ENCODE assay signal across 8 cellular contexts in genomic region chr4:153223418-153223792, GRCh38. TPM values are rescaled to one million over a fixed set of nuclear protein-coding genes. Genes with fewer than 3 reads are reported as not detected.
A peak's percentile ranks its signal among the peaks of the same experiment; 100 is the strongest.
DNase-seq lines count a peak whose midpoint lies in the region; ATAC-seq, FAIRE-seq and TF ChIP-seq lines count a peak whose summit lies in the region.

No MANE protein-coding gene starts in this region.

- peak overlapping the region; percentile 90 for H3K4me2 ChIP-seq in HepG2 (ENCODE audit: low read depth, low read length)

- H3K27me3 Mint-ChIP-seq in activated naive CD4-positive, alpha-beta T cell treated with anti-CD3 and anti-CD28 coated beads, Interleukin-2, amount 10 ng/mL, durations not matched to agents 7 days and 5 days = peaks cover 51% of the 10 kb centered on the region
- peaks cover 3% of the 10 kb centered on the region for H3K27me3 Mint-ChIP-seq in type B pancreatic cell

- no peaks in the 10 kb centered on the region for H3K79me2 ChIP-seq in HepG2 (ENCODE audit: insufficient read depth, low read length)

- in situ Hi-C loops in HepG2 (cut with HindIII; ENCODE audit: extremely low pct_ligation_motif_present, low pct_unique_long_range_greater_than_20kb) = no loop called here

- H3K36me3 Mint-ChIP-seq in activated naive CD4-positive, alpha-beta T cell treated with anti-CD3 and anti-CD28 coated beads, Interleukin-2, amount 10 ng/mL, durations not matched to agents 7 days and 5 days = peaks cover 9% of the 10 kb centered on the region
- H3K36me3 Mint-ChIP-seq in type B pancreatic cell = peaks cover 24% of the 10 kb centered on the region

- BruUV-seq in HepG2 (replicated peaks; lab: Mats Ljungman, UMichigan) = no TSS peak

- H3K4me1 Mint-ChIP-seq in activated naive CD4-positive, alpha-beta T cell treated with anti-CD3 and anti-CD28 coated beads, Interleukin-2, amount 10 ng/mL, durations not matched to agents 7 days and 5 days = peaks cover 41% of the 10 kb centered on the region
- peaks cover 55% of the 10 kb centered on the region for H3K4me1 Mint-ChIP-seq in type B pancreatic cell (ENCODE audit: unreplicated experiment)

- no peak for TF ChIP-seq RAD21 in HepG2 (CRISPR knock-in tag; IDR thresholded peaks at IDR 0.05)

- H3K4me3 Mint-ChIP-seq in activated naive CD4-positive, alpha-beta T cell treated with anti-CD3 and anti-CD28 coated beads, Interleukin-2, amount 10 ng/mL, durations not matched to agents 7 days and 5 days = peak overlapping the region; percentile 76
- H3K4me3 Mint-ChIP-seq in type B pancreatic cell = peak overlapping the region; percentile 96

- no peak for TF ChIP-seq EP300 in HepG2 (IDR thresholded peaks at IDR 0.05; ENCODE audit: low read depth in 2 of 2, low read length in 2 of 2)
- TF ChIP-seq EP300 in HepG2 (CRISPR knock-in tag; IDR thresholded peaks at IDR 0.05; ENCODE audit: borderline replicate concordance) = no peak

- TF ChIP-seq POLR2A in HepG2 (IDR thresholded peaks at IDR 0.05; ENCODE audit: insufficient read depth in 1 of 2, low read depth in 2 of 2, low read length in 2 of 2) = no peak

- no peaks in the 10 kb centered on the region for H3K36me3 ChIP-seq in ascending aorta
- H3K36me3 ChIP-seq in HepG2 (replicated peaks in 1 of 2; ENCODE audit: control insufficient read depth in 1 of 2, insufficient read depth in 2 of 2, low read length in 2 of 2) = no peaks in the 10 kb centered on the region

- no peak overlapping the region for H3K27ac Mint-ChIP-seq in activated naive CD4-positive, alpha-beta T cell treated with anti-CD3 and anti-CD28 coated beads, Interleukin-2, amount 10 ng/mL, durations not matched to agents 7 days and 5 days
- peak overlapping the region; percentile 83 for H3K27ac Mint-ChIP-seq in type B pancreatic cell

- CTCF ChIA-PET in activated naive CD4-positive, alpha-beta T cell treated with anti-CD3 and anti-CD28 coated beads, Interleukin-2, amount 10 ng/mL, durations not matched to agents 7 days and 5 days (lab: Charles Lee) = no interaction called here
- CTCF ChIA-PET in HepG2 (lab: Yijun Ruan, JAX; ENCODE audit: low intra/inter-chr PET ratio, low total read pairs) = no interaction called here

- no peak for TF ChIP-seq CTCF in ascending aorta (IDR thresholded peaks at IDR 0.05)
- no peak for TF ChIP-seq CTCF in HepG2 (CRISPR knock-in tag; IDR thresholded peaks at IDR 0.05)
- TF ChIP-seq CTCF in type B pancreatic cell (conservative IDR thresholded peaks at IDR 0.05) = no peak

- no peaks in the 10 kb centered on the region for H4K20me1 ChIP-seq in HepG2 (ENCODE audit: insufficient read depth, low read length)

- DNase-seq in activated naive CD4-positive, alpha-beta T cell treated with anti-CD3 and anti-CD28 coated beads, Interleukin-2, amount 10 ng/mL, durations not matched to agents 7 days and 5 days = no peak
- no peak for DNase-seq in activated naive CD4-positive, alpha-beta T cell treated with anti-CD3 and anti-CD28 coated beads, Interleukin-2, amount 50 U/mL, for 16 hours
- DNase-seq in ascending aorta (ENCODE audit: low spot score in 2 of 2) (no peak), HepG2 (ENCODE audit: low spot score) (no peak), type B pancreatic cell (ENCODE audit: extremely low spot score, unreplicated experiment) (no peak), NCI-H2029 (lab: John Stamatoyannopoulos, UW) (no peak), germinal center (ENCODE audit: low spot score) (no peak), NCI-H2227 (lab: John Stamatoyannopoulos, UW; ENCODE audit: unreplicated experiment) (no peak)

- H3K4me3 ChIP-seq in ascending aorta (peak overlapping the region; percentile 63 to 82), HepG2 (replicated peaks in 1 of 3; ENCODE audit: insufficient read depth in 1 of 3, low read depth in 2 of 3, low read length in 3 of 3) (peak overlapping the region; percentile 71 to 74 (median 72))

- POLR2A ChIA-PET in HepG2 (lab: Yijun Ruan, JAX) = interaction anchor here (1.0 kb wide), 1 partner anchor 19 kb away, joined by 3 read pairs; the partner anchor contains the start of gene TRIM2

- intact Hi-C loops in ascending aorta (cut with DNase I) = loop anchor here (2.0 to 5.0 kb wide), 3 partner anchors 25 to 94 kb away; no protein-coding TSS in a partner anchor
- intact Hi-C loops in HepG2 (cut with micrococcal nuclease; ENCODE audit: unreplicated experiment) = loop anchor here (2.0 kb wide), 1 partner anchor 15 kb away; no protein-coding TSS in a partner anchor

- no peaks in the 10 kb centered on the region for H3K27me3 ChIP-seq in ascending aorta
- peaks cover 0 to 2% of the 10 kb centered on the region in 2 experiments; a peak in 1 of 5 replicates for H3K27me3 ChIP-seq in HepG2 (ENCODE audit: control insufficient read depth in 1 of 2, insufficient read depth in 2 of 2, low read length in 2 of 2)

- WGBS in HepG2 (ENCODE audit: low lambda C conversion rate) = 5% methylated on average over 9 of the region's 9 CpGs

- peak overlapping the region; percentile 7 for H2AFZ ChIP-seq in HepG2 (ENCODE audit: low read length)

- peak overlapping the region; percentile 69 for H3K9ac ChIP-seq in HepG2 (ENCODE audit: insufficient read depth, low read depth, low read length)

- H3K27ac ChIP-seq in ascending aorta = peak overlapping the region; percentile 90 to 94
- peak overlapping the region; percentile 62 for H3K27ac ChIP-seq in HepG2 (ENCODE audit: extremely low read length, insufficient read depth, low read length)

- no peak for FAIRE-seq in HepG2 (lab: Jason Lieb, UNC)

- H3K9me3 Mint-ChIP-seq in activated naive CD4-positive, alpha-beta T cell treated with anti-CD3 and anti-CD28 coated beads, Interleukin-2, amount 10 ng/mL, durations not matched to agents 7 days and 5 days = peaks cover 8% of the 10 kb centered on the region
- peaks cover 3% of the 10 kb centered on the region for H3K9me3 Mint-ChIP-seq in type B pancreatic cell

- H3K9me3 ChIP-seq in ascending aorta = no peaks in the 10 kb centered on the region
- H3K9me3 ChIP-seq in HepG2 (ENCODE audit: low read length) = no peaks in the 10 kb centered on the region

- H3K4me1 ChIP-seq in ascending aorta (peaks cover 0 to 10% of the 10 kb centered on the region in 2 donors), HepG2 (ENCODE audit: insufficient read depth, low read length) (peaks cover 32% of the 10 kb centered on the region)

- ATAC-seq in HepG2 = peak; percentile 22

TF ChIP-seq in HepG2, 621 proteins besides CTCF, POLR2A, EP300 and RAD21:
- 0 out of 2 replicates have a peak, but pooled peaks have one; percentile 13 for TF ChIP-seq DMAP1 (CRISPR knock-in tag; IDR thresholded peaks at IDR 0.05)
- TF ChIP-seq NAIF1 (CRISPR knock-in tag; IDR thresholded peaks at IDR 0.05; ENCODE audit: borderline replicate concordance) = no peak
- TF ChIP-seq, protein P1, sequence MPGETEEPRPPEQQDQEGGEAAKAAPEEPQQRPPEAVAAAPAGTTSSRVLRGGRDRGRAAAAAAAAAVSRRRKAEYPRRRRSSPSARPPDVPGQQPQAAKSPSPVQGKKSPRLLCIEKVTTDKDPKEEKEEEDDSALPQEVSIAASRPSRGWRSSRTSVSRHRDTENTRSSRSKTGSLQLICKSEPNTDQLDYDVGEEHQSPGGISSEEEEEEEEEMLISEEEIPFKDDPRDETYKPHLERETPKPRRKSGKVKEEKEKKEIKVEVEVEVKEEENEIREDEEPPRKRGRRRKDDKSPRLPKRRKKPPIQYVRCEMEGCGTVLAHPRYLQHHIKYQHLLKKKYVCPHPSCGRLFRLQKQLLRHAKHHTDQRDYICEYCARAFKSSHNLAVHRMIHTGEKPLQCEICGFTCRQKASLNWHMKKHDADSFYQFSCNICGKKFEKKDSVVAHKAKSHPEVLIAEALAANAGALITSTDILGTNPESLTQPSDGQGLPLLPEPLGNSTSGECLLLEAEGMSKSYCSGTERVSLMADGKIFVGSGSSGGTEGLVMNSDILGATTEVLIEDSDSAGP (CRISPR knock-in tag; IDR thresholded peaks at IDR 0.05; ENCODE audit: borderline replicate concordance) = no peak
- no peak for TF ChIP-seq SP1 (IDR thresholded peaks at IDR 0.05)
- no peak for TF ChIP-seq SP1 (CRISPR knock-in tag; IDR thresholded peaks at IDR 0.05)
- TF ChIP-seq KMT2B (CRISPR knock-in tag; IDR thresholded peaks at IDR 0.05) = no peak
- TF ChIP-seq ZNF317 (CRISPR knock-in tag; IDR thresholded peaks at IDR 0.05) = 0 out of 2 replicates have a peak, but pooled peaks have one; percentile 2
- no peak for TF ChIP-seq ZNF704 (CRISPR knock-in tag; IDR thresholded peaks at IDR 0.05; ENCODE audit: borderline replicate concordance)

RNA-seq across cellular contexts. Expression of gene TRIM2, which starts 19.2 kb away (rescaled TPM):
- total RNA-seq in ascending aorta = 33.3 TPM
- 4.2 and 7.0 TPM in 2 replicates for total RNA-seq in HepG2 (2016; rRNA removed; fragmentation: Illumina TruSeq; extraction: Trizol)
- total RNA-seq in HepG2 (2016; cell fraction: cytosol; rRNA removed; fragmentation: Illumina TruSeq; extraction: Trizol; ENCODE audit: low read depth) = 1.8 and 2.6 TPM in 2 replicates
- total RNA-seq in HepG2 (2016; cell fraction: insoluble cytoplasmic fraction; rRNA removed; fragmentation: Illumina TruSeq; extraction: Trizol) = 3.7 and 4.1 TPM in 2 replicates
- 1.2 and 1.3 TPM in 2 replicates for total RNA-seq in HepG2 (2016; cell fraction: membrane; rRNA removed; fragmentation: Illumina TruSeq; extraction: Trizol)
- total RNA-seq in HepG2 (2016; cell fraction: nucleus; rRNA removed; fragmentation: Illumina TruSeq; extraction: Trizol) = 5.2 and 6.5 TPM in 2 replicates
- 2.1 and 2.9 TPM in 2 replicates for polyA plus RNA-seq in HepG2 (2011; rRNA removed)
- polyA plus RNA-seq in HepG2 (2011; cell fraction: cytosol; rRNA removed) = 2.1 and 2.4 TPM in 2 replicates
- polyA plus RNA-seq in HepG2 (2011; cell fraction: nucleus; rRNA removed) = 2.8 and 4.0 TPM in 2 replicates
- polyA plus RNA-seq in HepG2 (2012) = 1.9 and 2.8 TPM in 2 replicates
- polyA plus RNA-seq in HepG2 (2016; cell fraction: cytosol; fragmentation: Illumina TruSeq; extraction: Trizol; ENCODE audit: low read depth) = 0.27 and 0.29 TPM in 2 replicates
- polyA plus RNA-seq in HepG2 (2016; cell fraction: insoluble cytoplasmic fraction; fragmentation: Illumina TruSeq; extraction: Trizol; ENCODE audit: low read depth) = 2.8 and 2.9 TPM in 2 replicates
- 0.50 and 0.55 TPM in 2 replicates for polyA plus RNA-seq in HepG2 (2016; cell fraction: membrane; fragmentation: Illumina TruSeq; extraction: Trizol; ENCODE audit: low read depth)
- polyA plus RNA-seq in HepG2 (2016; cell fraction: nucleus; fragmentation: Illumina TruSeq; extraction: Trizol; ENCODE audit: insufficient read depth, low read depth) = 2.9 and 3.5 TPM in 2 replicates
- polyA minus RNA-seq in HepG2 (2011; rRNA and poly(A)+ RNA removed; ENCODE audit: low replicate concordance) = 10.3 and 18.9 TPM in 2 replicates
- 4.3 and 6.3 TPM in 2 replicates for polyA minus RNA-seq in HepG2 (2011; cell fraction: cytosol; rRNA and poly(A)+ RNA removed)
- 10.4 and 12.2 TPM in 2 replicates for polyA minus RNA-seq in HepG2 (2011; cell fraction: nucleus; rRNA and poly(A)+ RNA removed)
- total RNA-seq in type B pancreatic cell (ENCODE audit: low replicate concordance) = 83.1 and 105 TPM in 2 replicates
